In the genomic region with DNA sequence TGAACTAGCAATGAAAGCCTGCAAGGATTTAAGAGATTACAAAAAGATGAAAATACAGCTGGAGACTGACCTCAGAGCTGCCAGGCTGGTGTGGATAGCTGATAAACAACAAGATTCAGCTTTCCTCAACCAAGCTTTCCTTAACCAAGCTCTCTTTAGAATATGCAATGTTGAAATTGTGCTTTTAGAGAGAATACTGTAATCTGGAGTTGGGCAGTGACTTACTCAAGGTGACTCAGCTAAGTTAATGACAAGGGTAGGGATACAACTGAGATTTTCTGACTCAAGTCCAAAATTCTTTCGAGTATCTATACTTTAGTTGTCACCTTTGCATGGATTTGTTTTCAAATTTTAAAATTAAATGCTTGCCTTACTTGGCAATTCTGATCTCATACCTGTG, we compare ENCODE assay signal across 20 cellular contexts.
DNase-seq lines count a peak whose midpoint lies in the region; ATAC-seq, FAIRE-seq and TF ChIP-seq lines count a peak whose summit lies in the region.
"Had no signal": no experiment of that assay in that cellular context is flagged by ENCODE, and none has a peak within 500 bp of the region (broad histone marks: within the 10 kb centered on the region; RNA-seq: fewer than 3 reads in every experiment).

No MANE protein-coding gene starts in this region.

- no peak overlapping the region for H3K9ac ChIP-seq in mesendoderm (ENCODE audit: low read length)

- no peak for DNase-seq in GM19239 (ENCODE audit: insufficient read length, low spot score)
- peak; percentile 45 for DNase-seq in NCI-H69 (lab: John Stamatoyannopoulos, UW)
- peak; percentile 49 for DNase-seq in choroid plexus epithelial cell (ENCODE audit: low read depth)
- DNase-seq in mesendoderm: peak; percentile 3
- no peak for DNase-seq in NCI-H748 treated with DMSO at 0.1 percent for 48 hours (lab: John Stamatoyannopoulos, UW)
- DNase-seq: activated CD4-positive, alpha-beta T cell treated with anti-CD3 and anti-CD28 coated beads, Interleukin-2, amount 10 ng/mL, durations not matched to agents 24 days and 14 days; activated T-cell treated with anti-CD3 and anti-CD28 coated beads, Interleukin-2, amount 50 U/mL, for 4 hours; anterior cingulate cortex; DND-41; heart right ventricle; naive B cell; NCI-H187; NCI-H526 treated with DMSO at 0.1 percent for 48 hours had no signal

- no peak overlapping the region for H3K18ac ChIP-seq in mesendoderm (ENCODE audit: low read length)

- no peak overlapping the region for H4K5ac ChIP-seq in mesendoderm (ENCODE audit: low read length)

- no peak overlapping the region for H3K56ac ChIP-seq in mesendoderm (ENCODE audit: low read length)

- no peak overlapping the region for H3K27ac ChIP-seq in mesendoderm (ENCODE audit: low read depth, low read length)
- H3K27ac ChIP-seq: C4-2B, heart right ventricle, prostate gland had no signal

- no peak overlapping the region for H2BK120ac ChIP-seq in mesendoderm (ENCODE audit: low read depth, low read length)

- no peak overlapping the region for H3K4me2 ChIP-seq in mesendoderm (ENCODE audit: low read length)

- H3K79me1 ChIP-seq in mesendoderm (ENCODE audit: low read length): no peaks in the 10 kb centered on the region

- no peak overlapping the region for H3K23ac ChIP-seq in mesendoderm (ENCODE audit: low read length)

- no peak overlapping the region for H3K4me3 ChIP-seq in choroid plexus epithelial cell (ENCODE audit: low read depth, low read length)
- H3K4me3 ChIP-seq in mesendoderm (ENCODE audit: low read length): no peak overlapping the region
- H3K4me3 ChIP-seq: GM12878, heart right ventricle, prostate gland had no signal

- no peaks in the 10 kb centered on the region for H3K4me1 ChIP-seq in mesendoderm (ENCODE audit: control insufficient read depth, low read depth, low read length)
- H3K4me1 ChIP-seq: prostate gland had no signal

- no peak overlapping the region for H3K4ac ChIP-seq in mesendoderm (ENCODE audit: low read depth, low read length)

- ATAC-seq in HG02938 (IDR thresholded peaks at IDR 0.05; ENCODE audit: unreplicated experiment) (no peak), GM19328 (IDR thresholded peaks at IDR 0.05; ENCODE audit: unreplicated experiment) (no peak)
- ATAC-seq: activated T-cell treated with anti-CD3 and anti-CD28 coated beads, Interleukin-2, amount 50 U/mL, for 4 hours; GM12878; heart right ventricle; left lobe of liver; Right ventricle myocardium inferior had no signal

- no peak overlapping the region for H2BK15ac ChIP-seq in mesendoderm (replicated peaks; ENCODE audit: low read depth)

- H3K27me3 ChIP-seq in mesendoderm (ENCODE audit: insufficient read depth, low read length, poor library complexity): no peaks in the 10 kb centered on the region

- H2BK5ac ChIP-seq in mesendoderm (ENCODE audit: low read length): no peak overlapping the region

- no peaks in the 10 kb centered on the region for H3K36me3 ChIP-seq in mesendoderm (ENCODE audit: control insufficient read depth, insufficient read depth, low read length)
- H3K36me3 ChIP-seq: heart right ventricle, prostate gland had no signal

- no peak overlapping the region for H2AK5ac ChIP-seq in mesendoderm (ENCODE audit: low read length)

- peak; percentile 8 for FAIRE-seq in GM19239 (lab: Jason Lieb, UNC)
- FAIRE-seq: GM12878 had no signal

- H4K8ac ChIP-seq in mesendoderm (ENCODE audit: low read depth, low read length): no peak overlapping the region

- WGBS in mesendoderm (ENCODE audit: extremely low coverage, insufficient coverage, low lambda C conversion rate): no CpG with 5 or more reads among the region's 1 CpG

- no peak for TF ChIP-seq CTCF in choroid plexus epithelial cell (conservative IDR thresholded peaks at IDR 0.05; ENCODE audit: low read depth, low read length)

- H3K79me2 ChIP-seq in mesendoderm (ENCODE audit: control insufficient read depth, insufficient read depth, low read length): no peaks in the 10 kb centered on the region

Comparison
In these comparisons a context has a peak if more than half of its experiments do, and no peak if none do; other contexts are left out.
1. DNase-seq: peak in NCI-H69 (single experiment), choroid plexus epithelial cell (single experiment) and mesendoderm (single experiment); none in GM19239 (single experiment) and NCI-H748 treated with DMSO at 0.1 percent for 48 hours (single experiment).